Comparison of ENCODE assay signal across 1 cellular context in genomic region chr10:70886921-70887665, GRCh38.
TF ChIP-seq lines count a peak whose summit lies in the region.

No MANE protein-coding gene starts in this region.

TF ChIP-seq in H1, 55 proteins besides CTCF, POLR2A, EP300 and RAD21 (continued from another document):
- TF ChIP-seq NANOG (IDR thresholded peaks at IDR 0.05; ENCODE audit: insufficient read depth, low read depth, low read length, poor library complexity, severe bottlenecking) = no peak
- TF ChIP-seq NRF1 (IDR thresholded peaks at IDR 0.05; ENCODE audit: low read depth, low read length) = no peak
- TF ChIP-seq SP1 (IDR thresholded peaks at IDR 0.05; ENCODE audit: low read depth, low read length) = no peak
- no peak for TF ChIP-seq JUN (IDR thresholded peaks at IDR 0.05; ENCODE audit: low read depth, low read length)
- TF ChIP-seq CTBP2 (IDR thresholded peaks at IDR 0.05; ENCODE audit: borderline replicate concordance, insufficient read depth, insufficient read length, low read length) = no peak
- TF ChIP-seq HDAC2 (IDR thresholded peaks at IDR 0.05; ENCODE audit: borderline replicate concordance in 1 of 2, low read depth in 2 of 2, low read length in 2 of 2) = no peak
- TF ChIP-seq TAF1 (IDR thresholded peaks at IDR 0.05; ENCODE audit: low read depth, low read length) = no peak
- TF ChIP-seq, protein P1, sequence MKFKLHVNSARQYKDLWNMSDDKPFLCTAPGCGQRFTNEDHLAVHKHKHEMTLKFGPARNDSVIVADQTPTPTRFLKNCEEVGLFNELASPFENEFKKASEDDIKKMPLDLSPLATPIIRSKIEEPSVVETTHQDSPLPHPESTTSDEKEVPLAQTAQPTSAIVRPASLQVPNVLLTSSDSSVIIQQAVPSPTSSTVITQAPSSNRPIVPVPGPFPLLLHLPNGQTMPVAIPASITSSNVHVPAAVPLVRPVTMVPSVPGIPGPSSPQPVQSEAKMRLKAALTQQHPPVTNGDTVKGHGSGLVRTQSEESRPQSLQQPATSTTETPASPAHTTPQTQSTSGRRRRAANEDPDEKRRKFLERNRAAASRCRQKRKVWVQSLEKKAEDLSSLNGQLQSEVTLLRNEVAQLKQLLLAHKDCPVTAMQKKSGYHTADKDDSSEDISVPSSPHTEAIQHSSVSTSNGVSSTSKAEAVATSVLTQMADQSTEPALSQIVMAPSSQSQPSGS (IDR thresholded peaks at IDR 0.05; ENCODE audit: low read length) = no peak
- no peak for TF ChIP-seq RFX5 (IDR thresholded peaks at IDR 0.05; ENCODE audit: borderline replicate concordance, low read depth, low read length)
- no peak for TF ChIP-seq CEBPB (IDR thresholded peaks at IDR 0.05; ENCODE audit: low read depth, low read length)
